ENCODE assay signal across 13 cellular contexts in the genomic region with DNA sequence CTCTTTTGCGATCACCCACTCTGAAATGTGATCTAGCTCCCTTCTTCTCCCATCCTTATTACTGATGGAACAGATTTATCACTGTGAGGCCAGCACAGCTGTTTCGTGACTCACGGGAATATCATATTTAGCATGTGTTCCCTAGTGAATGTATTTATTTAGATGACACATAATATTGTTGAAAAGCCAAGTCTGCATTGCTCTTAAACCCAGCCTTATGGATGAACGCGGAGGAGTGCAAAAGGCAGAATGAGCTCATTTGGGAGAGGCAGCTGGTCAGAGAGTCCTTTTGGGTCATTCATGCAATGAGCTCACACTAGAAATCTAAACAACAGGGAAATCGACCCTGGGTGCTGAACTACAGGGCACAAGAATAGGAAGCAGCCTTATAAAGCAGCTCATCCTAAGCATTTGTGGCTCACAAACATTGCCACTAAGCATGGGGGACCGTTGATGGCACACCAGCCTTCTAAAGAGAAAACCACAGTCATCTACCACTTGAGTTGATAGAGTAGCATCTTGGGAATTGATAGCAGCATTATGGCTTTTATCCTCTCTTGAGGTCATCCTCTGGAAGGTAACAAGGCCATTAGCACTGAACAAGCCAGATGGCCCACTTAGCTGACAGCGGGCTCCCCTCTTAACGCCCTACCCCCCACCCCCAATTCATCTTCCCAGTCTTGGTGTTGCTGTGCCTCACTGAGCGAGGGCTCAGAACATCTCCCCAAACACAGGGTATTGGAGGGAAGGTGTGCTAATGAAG. TPM values are rescaled to one million over a fixed set of nuclear protein-coding genes. Genes with fewer than 3 reads are reported as not detected.
A peak's percentile ranks its signal among the peaks of the same experiment; 100 is the strongest.
DNase-seq lines count a peak whose midpoint lies in the region; ATAC-seq and TF ChIP-seq lines count a peak whose summit lies in the region.
"Had no signal": no experiment of that assay in that cellular context is flagged by ENCODE, and none has a peak within 500 bp of the region (broad histone marks: within the 10 kb centered on the region; RNA-seq: fewer than 3 reads in every experiment).

No MANE protein-coding gene starts in this region.

- DNase-seq in NCI-H2107 treated with DMSO at 0.1 percent for 48 hours (lab: John Stamatoyannopoulos, UW; ENCODE audit: unreplicated experiment) = peak; percentile 62
- DNase-seq in NCI-H2107 (lab: John Stamatoyannopoulos, UW) = no peak
- DNase-seq in NCI-H748 treated with DMSO at 0.1 percent for 48 hours (lab: John Stamatoyannopoulos, UW) = peak; percentile 62
- DNase-seq in fibroblast of lung (ENCODE audit: low read depth in 2 of 2) = peak; percentile 99 to 100
- no peak for DNase-seq in HFFc6
- no peak for DNase-seq in ureter (ENCODE audit: low spot score)
- no peak for DNase-seq in activated T-cell treated with anti-CD3 and anti-CD28 coated beads, Interleukin-2, amount 50 U/mL, for 4 hours
- DNase-seq: activated T-cell treated with anti-CD3 and anti-CD28 coated beads, Interleukin-2, amount 50 U/mL, for 1 hour; effector CD4-positive, alpha-beta T cell; H7 had no signal

- no peak for ATAC-seq in activated T-cell treated with anti-CD3 and anti-CD28 coated beads, Interleukin-2, amount 50 U/mL, for 4 hours

- H3K79me2 ChIP-seq in fibroblast of lung (ENCODE audit: control insufficient read depth, insufficient read depth, low read length) = no peaks in the 10 kb centered on the region

- WGBS in thymus = 70% methylated on average over 10 of the region's 10 CpGs

- H3K4me3 Mint-ChIP-seq in HFFc6 = no peak overlapping the region
- H3K4me3 Mint-ChIP-seq in activated T-cell treated with anti-CD3 and anti-CD28 coated beads, Interleukin-2, amount 50 U/mL, for 4 hours = no peak overlapping the region

- peaks cover 13% of the 10 kb centered on the region for H3K9me3 Mint-ChIP-seq in HFFc6
- no peaks in the 10 kb centered on the region for H3K9me3 Mint-ChIP-seq in activated T-cell treated with anti-CD3 and anti-CD28 coated beads, Interleukin-2, amount 50 U/mL, for 4 hours

- H3K9ac ChIP-seq in fibroblast of lung (ENCODE audit: insufficient read depth, low read length) = no peak overlapping the region

- TF ChIP-seq CTCF in fibroblast of lung (conservative IDR thresholded peaks at IDR 0.05 in 1 of 2, IDR thresholded peaks at IDR 0.05 in 1 of 2; ENCODE audit: low read depth in 1 of 2, low read length in 2 of 2) = no peak
- TF ChIP-seq CTCF in HFFc6 (IDR thresholded peaks at IDR 0.05) = no peak

- no peaks in the 10 kb centered on the region for H4K20me1 ChIP-seq in fibroblast of lung (ENCODE audit: control insufficient read depth, extremely low read depth, insufficient read depth, low read length)

- H3K4me1 ChIP-seq in fibroblast of lung (ENCODE audit: control insufficient read depth, extremely low read depth, insufficient read depth, low read length) (peaks cover 6% of the 10 kb centered on the region), thymus (ENCODE audit: control insufficient read depth, insufficient read depth, low read length) (no peaks in the 10 kb centered on the region)

- H3K36me3 ChIP-seq in fibroblast of lung (ENCODE audit: control insufficient read depth, insufficient read depth, low read length) (no peaks in the 10 kb centered on the region), thymus (ENCODE audit: control insufficient read depth, insufficient read depth) (no peaks in the 10 kb centered on the region)

- no peaks in the 10 kb centered on the region for H3K36me3 Mint-ChIP-seq in HFFc6 (ENCODE audit: low read depth)
- no peaks in the 10 kb centered on the region for H3K36me3 Mint-ChIP-seq in activated T-cell treated with anti-CD3 and anti-CD28 coated beads, Interleukin-2, amount 50 U/mL, for 4 hours (ENCODE audit: insufficient read depth)

- peak overlapping the region; percentile 33 for H3K4me2 ChIP-seq in fibroblast of lung (ENCODE audit: extremely low read depth, insufficient read depth, low read length)

- no peak overlapping the region for H2AFZ ChIP-seq in fibroblast of lung (ENCODE audit: low read length)

- no peak overlapping the region for H3K27ac Mint-ChIP-seq in HFFc6

- H3K27me3 ChIP-seq in fibroblast of lung (ENCODE audit: control insufficient read depth, insufficient read depth, low read length) (no peaks in the 10 kb centered on the region), thymus (ENCODE audit: control insufficient read depth, insufficient read depth) (no peaks in the 10 kb centered on the region)

- H3K4me3 ChIP-seq in fibroblast of lung (replicated peaks in 1 of 4; ENCODE audit: control extremely low read depth in 1 of 4, insufficient read depth in 1 of 4, low read depth in 3 of 4, low read length in 4 of 4) = no peak overlapping the region
- no peak overlapping the region for H3K4me3 ChIP-seq in thymus (ENCODE audit: low read length)
- H3K4me3 ChIP-seq: SK-N-MC had no signal

- H3K27ac ChIP-seq in fibroblast of lung (ENCODE audit: insufficient read depth, low read length) (peak overlapping the region; percentile 68), thymus (ENCODE audit: low read depth) (peak overlapping the region; percentile 72)
- H3K27ac ChIP-seq: 22Rv1, SK-N-MC had no signal

- H3K9me3 ChIP-seq in fibroblast of lung (ENCODE audit: control insufficient read depth, insufficient read depth, low read depth, low read length) (no peaks in the 10 kb centered on the region), thymus (ENCODE audit: control insufficient read depth) (no peaks in the 10 kb centered on the region)

- no peaks in the 10 kb centered on the region for H3K4me1 Mint-ChIP-seq in HFFc6 (ENCODE audit: low read depth)
- no peaks in the 10 kb centered on the region for H3K4me1 Mint-ChIP-seq in activated T-cell treated with anti-CD3 and anti-CD28 coated beads, Interleukin-2, amount 50 U/mL, for 4 hours (ENCODE audit: low read depth)

- H3K27me3 Mint-ChIP-seq in HFFc6 (ENCODE audit: insufficient read depth) = no peaks in the 10 kb centered on the region
- peaks cover 15% of the 10 kb centered on the region for H3K27me3 Mint-ChIP-seq in activated T-cell treated with anti-CD3 and anti-CD28 coated beads, Interleukin-2, amount 50 U/mL, for 4 hours (ENCODE audit: low read depth)

RNA-seq across cellular contexts. Expression of a gene that starts 32.9 kb away (rescaled TPM):
- total RNA-seq in fibroblast of lung = 3.6 and 8.6 TPM in 2 replicates
- polyA plus RNA-seq in fibroblast of lung = 1.0 and 2.5 TPM in 2 replicates
- polyA plus RNA-seq in fibroblast of lung (2012) = 2.2 and 4.1 TPM in 2 replicates
- polyA minus RNA-seq in fibroblast of lung (ENCODE audit: low replicate concordance) = 3.0 and 18.7 TPM in 2 replicates
- 7.8 TPM for polyA plus RNA-seq in thymus
- not detected for total RNA-seq in HFFc6 (2021; fragmentation: NEBNext Ultra II Directional; extraction: Animal tissue kit (Norgen Biotek cat#: 25700))
- total RNA-seq in ureter = 27.3 TPM
- under 1 TPM; 0.05 to 0.79 (median 0.40) TPM for total RNA-seq in activated T-cell treated with anti-CD3 and anti-CD28 coated beads, Interleukin-2, amount 50 U/mL, for 4 hours

Comparison
In these comparisons a context has a peak if more than half of its experiments do, and no peak if none do; other contexts are left out.
1. DNase-seq: peak in NCI-H2107 treated with DMSO at 0.1 percent for 48 hours (single experiment), NCI-H748 treated with DMSO at 0.1 percent for 48 hours (single experiment) and fibroblast of lung (2 of 2); none in NCI-H2107 (single experiment), HFFc6 (single experiment), ureter (single experiment) and activated T-cell treated with anti-CD3 and anti-CD28 coated beads, Interleukin-2, amount 50 U/mL, for 4 hours (single experiment).